In genomic region chr7:31488562-31489203, GRCh38 we compare ENCODE assay signal across 8 cellular contexts. TPM values are rescaled to one million over a fixed set of nuclear protein-coding genes. Genes with fewer than 3 reads are reported as not detected.
DNase-seq lines count a peak whose midpoint lies in the region; ATAC-seq and TF ChIP-seq lines count a peak whose summit lies in the region.

No MANE protein-coding gene starts in this region.

- DNase-seq in EL, result peak; percentile 59
- peak; percentile 53 for DNase-seq in GM19238 (ENCODE audit: insufficient read length, low spot score)
- DNase-seq in NCI-H69 (lab: John Stamatoyannopoulos, UW), result peak; percentile 70
- DNase-seq in astrocyte of the cerebellum (ENCODE audit: low read depth), result peak; percentile 59
- peak; percentile 33 to 70 for DNase-seq in left colon
- peak; percentile 59 for DNase-seq in superior temporal gyrus (ENCODE audit: extremely low spot score)
- no peak for DNase-seq in NCI-H2107 (lab: John Stamatoyannopoulos, UW)

- peak; percentile 85 for TF ChIP-seq CTCF in astrocyte of the cerebellum (IDR thresholded peaks at IDR 0.05; ENCODE audit: low read depth, low read length, missing control alignments)

- H3K4me3 ChIP-seq in astrocyte of the cerebellum (ENCODE audit: low read depth, low read length), result no peak overlapping the region

- in situ Hi-C loops in astrocyte of the cerebellum (cut with HindIII; ENCODE audit: low sequenced_read_pairs), result no loop called here

- intact Hi-C loops in left colon (cut with DNase I, micrococcal nuclease), result no loop called here

- peak; percentile 99 for ATAC-seq in HG03103 (IDR thresholded peaks at IDR 0.05; ENCODE audit: low read depth, unreplicated experiment)
- ATAC-seq in left colon, result peak; percentile 83

RNA-seq across cellular contexts. Expression of gene ITPRID1, which starts 25.2 kb away (rescaled TPM):
- total RNA-seq in left colon, result 1 to 10 TPM; 1.2 to 2.6 TPM
